ENCODE assay signal across 8 cellular contexts in the genomic region with DNA sequence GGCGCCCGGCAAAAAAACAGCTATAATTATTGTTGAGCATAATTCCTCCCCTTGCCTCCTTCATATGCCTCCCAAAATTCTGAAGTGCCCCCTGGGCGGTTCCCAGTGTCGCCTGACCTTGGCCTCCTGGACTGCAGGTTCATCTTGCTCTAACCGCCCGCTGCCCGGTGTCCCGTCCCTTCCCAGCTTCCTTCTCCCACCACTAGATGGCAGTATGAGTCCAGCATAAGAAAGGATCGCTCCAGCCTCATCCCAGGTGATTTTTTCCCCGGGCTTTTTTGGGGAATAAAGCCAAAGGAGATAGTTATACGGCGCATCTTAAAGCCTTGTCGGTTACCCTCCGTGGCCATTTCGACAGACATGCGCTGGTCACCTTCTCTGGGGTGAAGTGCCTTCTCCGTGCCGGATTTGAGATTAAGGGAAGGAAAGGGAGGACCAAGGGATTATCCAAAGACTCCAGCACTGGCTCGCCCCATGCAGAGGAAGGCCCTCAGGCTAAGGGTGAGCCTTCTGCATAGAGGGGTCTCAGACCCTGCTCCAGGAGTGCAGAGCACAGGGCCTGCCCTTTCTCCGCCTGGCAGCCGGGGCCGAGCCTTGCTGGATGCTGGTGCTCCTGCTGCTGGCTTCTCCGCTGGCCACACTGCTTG. TPM values are rescaled to one million over a fixed set of nuclear protein-coding genes. Genes with fewer than 3 reads are reported as not detected.
DNase-seq lines count a peak whose midpoint lies in the region; ATAC-seq and TF ChIP-seq lines count a peak whose summit lies in the region.

No MANE protein-coding gene starts in this region.

- no peak overlapping the region for H3K27ac ChIP-seq in left ventricle myocardium inferior (replicated peaks)

- peak; percentile 43 for DNase-seq in NCI-H748 (lab: John Stamatoyannopoulos, UW; ENCODE audit: unreplicated experiment)
- DNase-seq in NCI-H748 treated with DMSO at 0.1 percent for 48 hours (lab: John Stamatoyannopoulos, UW): no peak
- DNase-seq in NCI-H1048 (lab: John Stamatoyannopoulos, UW): peak; percentile 5
- peak; percentile 70 for DNase-seq in SW480 (ENCODE audit: low spot score)
- DNase-seq in adipocyte (ENCODE audit: low read depth): peak; percentile 91
- peak; percentile 36 for DNase-seq in left ventricle myocardium inferior
- DNase-seq in putamen (ENCODE audit: low spot score): peak; percentile 81

- no peak overlapping the region for H3K9ac ChIP-seq in adipocyte (ENCODE audit: low read length)

- H3K4me3 ChIP-seq in adipocyte (ENCODE audit: low read length) (no peak overlapping the region), left ventricle myocardium inferior (no peak overlapping the region)

- ATAC-seq in GM21390 (IDR thresholded peaks at IDR 0.05; ENCODE audit: unreplicated experiment): no peak

- TF ChIP-seq CTCF in left ventricle myocardium inferior (IDR thresholded peaks at IDR 0.05; ENCODE audit: borderline replicate concordance): peak; percentile 94

- H3K4me1 ChIP-seq in adipocyte (ENCODE audit: control insufficient read depth, insufficient read depth, low read length): peaks cover 37% of the 10 kb centered on the region
- H3K4me1 ChIP-seq in left ventricle myocardium inferior: peaks cover 8% of the 10 kb centered on the region

- H3K27me3 ChIP-seq in adipocyte (replicated peaks; ENCODE audit: control insufficient read depth, insufficient read depth, low read length) (no peaks in the 10 kb centered on the region), left ventricle myocardium inferior (ENCODE audit: low read depth) (peaks cover 15% of the 10 kb centered on the region)

- H3K9me3 ChIP-seq in adipocyte (ENCODE audit: control insufficient read depth, low read length) (no peaks in the 10 kb centered on the region), left ventricle myocardium inferior (replicated peaks) (no peaks in the 10 kb centered on the region)

- intact Hi-C loops in left ventricle myocardium inferior (cut with micrococcal nuclease): loop anchor here (5.0 to 10.0 kb wide), 2 partner anchors 261 to 559 kb away; a partner anchor contains a TSS

- H3K36me3 ChIP-seq in adipocyte (ENCODE audit: control insufficient read depth, insufficient read depth, low read length, severe bottlenecking) (no peaks in the 10 kb centered on the region), left ventricle myocardium inferior (no peaks in the 10 kb centered on the region)

RNA-seq across cellular contexts. Expression of a gene that starts 45.8 kb away (rescaled TPM):
- total RNA-seq in left ventricle myocardium inferior: 42.7 TPM
